Comparison of ENCODE assay signal across 1 cellular context in the genomic region with DNA sequence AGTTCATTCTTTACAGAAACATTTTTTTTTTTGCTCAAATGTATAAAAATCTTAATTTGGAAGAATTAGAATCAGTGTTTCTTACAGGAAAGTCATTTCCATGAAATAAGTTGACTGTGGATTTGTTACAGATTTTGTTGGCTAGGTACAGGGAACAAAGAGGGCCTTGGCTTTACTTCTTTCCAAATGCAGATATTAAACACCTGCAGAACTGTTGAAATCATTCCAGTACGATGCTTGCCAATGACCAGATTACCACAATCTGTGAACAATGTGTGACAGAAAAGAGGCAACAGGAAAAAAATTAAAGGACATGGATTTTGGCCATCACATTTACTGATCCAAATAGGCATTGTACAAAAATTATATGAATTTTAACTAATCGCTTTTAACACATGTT.
TF ChIP-seq lines count a peak whose summit lies in the region.

No MANE protein-coding gene starts in this region.

TF ChIP-seq in HepG2, 621 proteins besides CTCF, POLR2A, EP300 and RAD21:
- TF ChIP-seq, protein P1, sequence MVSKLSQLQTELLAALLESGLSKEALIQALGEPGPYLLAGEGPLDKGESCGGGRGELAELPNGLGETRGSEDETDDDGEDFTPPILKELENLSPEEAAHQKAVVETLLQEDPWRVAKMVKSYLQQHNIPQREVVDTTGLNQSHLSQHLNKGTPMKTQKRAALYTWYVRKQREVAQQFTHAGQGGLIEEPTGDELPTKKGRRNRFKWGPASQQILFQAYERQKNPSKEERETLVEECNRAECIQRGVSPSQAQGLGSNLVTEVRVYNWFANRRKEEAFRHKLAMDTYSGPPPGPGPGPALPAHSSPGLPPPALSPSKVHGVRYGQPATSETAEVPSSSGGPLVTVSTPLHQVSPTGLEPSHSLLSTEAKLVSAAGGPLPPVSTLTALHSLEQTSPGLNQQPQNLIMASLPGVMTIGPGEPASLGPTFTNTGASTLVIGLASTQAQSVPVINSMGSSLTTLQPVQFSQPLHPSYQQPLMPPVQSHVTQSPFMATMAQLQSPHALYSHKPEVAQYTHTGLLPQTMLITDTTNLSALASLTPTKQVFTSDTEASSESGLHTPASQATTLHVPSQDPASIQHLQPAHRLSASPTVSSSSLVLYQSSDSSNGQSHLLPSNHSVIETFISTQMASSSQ (IDR thresholded peaks at IDR 0.05; ENCODE audit: low read depth), result no peak
- TF ChIP-seq, protein P1 (CRISPR knock-in tag; IDR thresholded peaks at IDR 0.05; ENCODE audit: borderline replicate concordance), result no peak
- TF ChIP-seq ZNF430 (CRISPR knock-in tag; IDR thresholded peaks at IDR 0.05) (no peak), ZNF253 (CRISPR knock-in tag; IDR thresholded peaks at IDR 0.05; ENCODE audit: borderline replicate concordance) (no peak), SMAD9 (CRISPR knock-in tag; IDR thresholded peaks at IDR 0.05) (no peak), ZSCAN21 (CRISPR knock-in tag; IDR thresholded peaks at IDR 0.05; ENCODE audit: borderline replicate concordance) (no peak), STAG1 (CRISPR knock-in tag; IDR thresholded peaks at IDR 0.05) (no peak), SRSF9 (IDR thresholded peaks at IDR 0.05; ENCODE audit: borderline replicate concordance, insufficient read depth, low read depth, low read length, poor library complexity, severe bottlenecking) (no peak), PCBP1 (IDR thresholded peaks at IDR 0.05; ENCODE audit: borderline replicate concordance, low read depth, low read length) (no peak), FOXJ3 (CRISPR knock-in tag; IDR thresholded peaks at IDR 0.05; ENCODE audit: borderline replicate concordance) (no peak), ZNF605 (CRISPR knock-in tag; IDR thresholded peaks at IDR 0.05) (no peak), ZNF251 (CRISPR knock-in tag; IDR thresholded peaks at IDR 0.05) (no peak), ZIK1 (CRISPR knock-in tag; IDR thresholded peaks at IDR 0.05; ENCODE audit: borderline replicate concordance, low read depth) (no peak), HNRNPH1 (optimal IDR thresholded peaks at IDR 0.05; ENCODE audit: low read depth, low read length) (no peak)
- TF ChIP-seq, protein P2, sequence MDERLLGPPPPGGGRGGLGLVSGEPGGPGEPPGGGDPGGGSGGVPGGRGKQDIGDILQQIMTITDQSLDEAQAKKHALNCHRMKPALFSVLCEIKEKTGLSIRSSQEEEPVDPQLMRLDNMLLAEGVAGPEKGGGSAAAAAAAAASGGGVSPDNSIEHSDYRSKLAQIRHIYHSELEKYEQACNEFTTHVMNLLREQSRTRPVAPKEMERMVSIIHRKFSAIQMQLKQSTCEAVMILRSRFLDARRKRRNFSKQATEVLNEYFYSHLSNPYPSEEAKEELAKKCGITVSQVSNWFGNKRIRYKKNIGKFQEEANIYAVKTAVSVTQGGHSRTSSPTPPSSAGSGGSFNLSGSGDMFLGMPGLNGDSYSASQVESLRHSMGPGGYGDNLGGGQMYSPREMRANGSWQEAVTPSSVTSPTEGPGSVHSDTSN (CRISPR knock-in tag; IDR thresholded peaks at IDR 0.05), result no peak
- TF ChIP-seq, protein P3, sequence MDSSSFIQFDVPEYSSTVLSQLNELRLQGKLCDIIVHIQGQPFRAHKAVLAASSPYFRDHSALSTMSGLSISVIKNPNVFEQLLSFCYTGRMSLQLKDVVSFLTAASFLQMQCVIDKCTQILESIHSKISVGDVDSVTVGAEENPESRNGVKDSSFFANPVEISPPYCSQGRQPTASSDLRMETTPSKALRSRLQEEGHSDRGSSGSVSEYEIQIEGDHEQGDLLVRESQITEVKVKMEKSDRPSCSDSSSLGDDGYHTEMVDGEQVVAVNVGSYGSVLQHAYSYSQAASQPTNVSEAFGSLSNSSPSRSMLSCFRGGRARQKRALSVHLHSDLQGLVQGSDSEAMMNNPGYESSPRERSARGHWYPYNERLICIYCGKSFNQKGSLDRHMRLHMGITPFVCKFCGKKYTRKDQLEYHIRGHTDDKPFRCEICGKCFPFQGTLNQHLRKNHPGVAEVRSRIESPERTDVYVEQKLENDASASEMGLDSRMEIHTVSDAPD (CRISPR knock-in tag; IDR thresholded peaks at IDR 0.05), result no peak
- TF ChIP-seq, protein P4, sequence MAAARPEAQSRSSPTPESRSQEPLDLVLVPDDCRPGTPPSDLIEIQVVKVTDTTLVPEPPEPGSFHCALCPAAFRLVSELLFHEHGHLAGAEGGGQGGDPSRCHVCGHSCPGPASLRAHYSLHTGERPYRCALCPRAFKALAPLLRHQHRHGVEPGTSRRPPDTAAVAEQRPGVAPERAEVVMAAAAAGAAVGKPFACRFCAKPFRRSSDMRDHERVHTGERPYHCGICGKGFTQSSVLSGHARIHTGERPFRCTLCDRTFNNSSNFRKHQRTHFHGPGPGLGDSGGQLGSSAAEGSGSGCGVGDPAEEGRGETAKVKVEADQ (CRISPR knock-in tag; IDR thresholded peaks at IDR 0.05; ENCODE audit: borderline replicate concordance), result no peak
- TF ChIP-seq, protein P5, sequence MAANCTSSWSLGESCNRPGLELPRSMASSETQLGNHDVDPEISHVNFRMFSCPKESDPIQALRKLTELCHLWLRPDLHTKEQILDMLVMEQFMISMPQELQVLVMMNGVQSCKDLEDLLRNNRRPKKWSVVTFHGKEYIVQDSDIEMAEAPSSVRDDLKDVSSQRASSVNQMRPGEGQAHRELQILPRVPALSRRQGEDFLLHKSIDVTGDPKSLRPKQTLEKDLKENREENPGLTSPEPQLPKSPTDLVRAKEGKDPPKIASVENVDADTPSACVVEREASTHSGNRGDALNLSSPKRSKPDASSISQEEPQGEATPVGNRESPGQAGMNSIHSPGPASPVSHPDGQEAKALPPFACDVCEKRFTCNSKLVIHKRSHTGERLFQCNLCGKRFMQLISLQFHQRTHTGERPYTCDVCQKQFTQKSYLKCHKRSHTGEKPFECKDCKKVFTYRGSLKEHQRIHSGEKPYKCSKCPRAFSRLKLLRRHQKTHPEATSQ (CRISPR knock-in tag; IDR thresholded peaks at IDR 0.05; ENCODE audit: borderline replicate concordance), result no peak
- TF ChIP-seq, protein P6, sequence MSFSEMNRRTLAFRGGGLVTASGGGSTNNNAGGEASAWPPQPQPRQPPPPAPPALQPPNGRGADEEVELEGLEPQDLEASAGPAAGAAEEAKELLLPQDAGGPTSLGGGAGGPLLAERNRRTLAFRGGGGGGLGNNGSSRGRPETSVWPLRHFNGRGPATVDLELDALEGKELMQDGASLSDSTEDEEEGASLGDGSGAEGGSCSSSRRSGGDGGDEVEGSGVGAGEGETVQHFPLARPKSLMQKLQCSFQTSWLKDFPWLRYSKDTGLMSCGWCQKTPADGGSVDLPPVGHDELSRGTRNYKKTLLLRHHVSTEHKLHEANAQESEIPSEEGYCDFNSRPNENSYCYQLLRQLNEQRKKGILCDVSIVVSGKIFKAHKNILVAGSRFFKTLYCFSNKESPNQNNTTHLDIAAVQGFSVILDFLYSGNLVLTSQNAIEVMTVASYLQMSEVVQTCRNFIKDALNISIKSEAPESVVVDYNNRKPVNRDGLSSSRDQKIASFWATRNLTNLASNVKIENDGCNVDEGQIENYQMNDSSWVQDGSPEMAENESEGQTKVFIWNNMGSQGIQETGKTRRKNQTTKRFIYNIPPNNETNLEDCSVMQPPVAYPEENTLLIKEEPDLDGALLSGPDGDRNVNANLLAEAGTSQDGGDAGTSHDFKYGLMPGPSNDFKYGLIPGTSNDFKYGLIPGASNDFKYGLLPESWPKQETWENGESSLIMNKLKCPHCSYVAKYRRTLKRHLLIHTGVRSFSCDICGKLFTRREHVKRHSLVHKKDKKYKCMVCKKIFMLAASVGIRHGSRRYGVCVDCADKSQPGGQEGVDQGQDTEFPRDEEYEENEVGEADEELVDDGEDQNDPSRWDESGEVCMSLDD (CRISPR knock-in tag; IDR thresholded peaks at IDR 0.05; ENCODE audit: borderline replicate concordance), result no peak
- TF ChIP-seq, protein P7, sequence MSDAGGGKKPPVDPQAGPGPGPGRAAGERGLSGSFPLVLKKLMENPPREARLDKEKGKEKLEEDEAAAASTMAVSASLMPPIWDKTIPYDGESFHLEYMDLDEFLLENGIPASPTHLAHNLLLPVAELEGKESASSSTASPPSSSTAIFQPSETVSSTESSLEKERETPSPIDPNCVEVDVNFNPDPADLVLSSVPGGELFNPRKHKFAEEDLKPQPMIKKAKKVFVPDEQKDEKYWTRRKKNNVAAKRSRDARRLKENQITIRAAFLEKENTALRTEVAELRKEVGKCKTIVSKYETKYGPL (CRISPR knock-in tag; IDR thresholded peaks at IDR 0.05), result no peak
